In genomic region chr7:88915615-88916014, GRCh38 we compare ENCODE assay signal across 20 cellular contexts.
DNase-seq lines count a peak whose midpoint lies in the region; ATAC-seq, FAIRE-seq and TF ChIP-seq lines count a peak whose summit lies in the region.
"Had no signal": no experiment of that assay in that cellular context is flagged by ENCODE, and none has a peak within 500 bp of the region (broad histone marks: within the 10 kb centered on the region; RNA-seq: fewer than 3 reads in every experiment).

No MANE protein-coding gene starts in this region.

- H3K36me3 ChIP-seq in pancreas = no peaks in the 10 kb centered on the region
- H3K36me3 ChIP-seq: BLaER1, HAP-1 had no signal

- H3K27me3 Mint-ChIP-seq in activated naive CD8-positive, alpha-beta T cell treated with anti-CD3 and anti-CD28 coated beads, Interleukin-2, amount 50 U/mL, for 24 hours = no peaks in the 10 kb centered on the region
- H3K27me3 Mint-ChIP-seq: B cell; CD4-positive, CD25-positive, alpha-beta regulatory T cell had no signal

- H3K4me3 Mint-ChIP-seq in activated naive CD8-positive, alpha-beta T cell treated with anti-CD3 and anti-CD28 coated beads, Interleukin-2, amount 50 U/mL, for 24 hours = no peak overlapping the region
- H3K4me3 Mint-ChIP-seq: B cell; CD4-positive, CD25-positive, alpha-beta regulatory T cell; CD8-positive, alpha-beta T cell; HFFc6 had no signal

- H3K9me3 ChIP-seq in pancreas = no peaks in the 10 kb centered on the region
- H3K9me3 ChIP-seq: BLaER1, Caco-2, HAP-1 had no signal

- no peaks in the 10 kb centered on the region for H3K27me3 ChIP-seq in pancreas
- H3K27me3 ChIP-seq: BLaER1 had no signal

- H3K9me3 Mint-ChIP-seq in activated naive CD8-positive, alpha-beta T cell treated with anti-CD3 and anti-CD28 coated beads, Interleukin-2, amount 50 U/mL, for 24 hours = no peaks in the 10 kb centered on the region
- H3K9me3 Mint-ChIP-seq: CD8-positive, alpha-beta T cell had no signal

- H3K36me3 Mint-ChIP-seq in activated naive CD8-positive, alpha-beta T cell treated with anti-CD3 and anti-CD28 coated beads, Interleukin-2, amount 50 U/mL, for 24 hours (ENCODE audit: low read depth) = no peaks in the 10 kb centered on the region
- H3K36me3 Mint-ChIP-seq: CD4-positive, CD25-positive, alpha-beta regulatory T cell; CD8-positive, alpha-beta T cell had no signal

- no peak for TF ChIP-seq CTCF in pancreas (IDR thresholded peaks at IDR 0.05)

- no peak overlapping the region for H3K4me3 ChIP-seq in pancreas
- H3K4me3 ChIP-seq: BLaER1, HAP-1 had no signal

- H3K27ac Mint-ChIP-seq in activated naive CD8-positive, alpha-beta T cell treated with anti-CD3 and anti-CD28 coated beads, Interleukin-2, amount 50 U/mL, for 24 hours = no peak overlapping the region
- H3K27ac Mint-ChIP-seq: B cell; CD4-positive, CD25-positive, alpha-beta regulatory T cell; CD8-positive, alpha-beta T cell; HFFc6 had no signal

- intact Hi-C loops in pancreas (cut with DNase I) = no loop called here

- no peak overlapping the region for H3K27ac ChIP-seq in pancreas
- H3K27ac ChIP-seq: BLaER1, C4-2B had no signal

- FAIRE-seq in G401.6 (lab: Jason Lieb, UNC) (peak; percentile 27), colon (lab: Jason Lieb, UNC) (peak; percentile 58), pancreas (lab: Jason Lieb, UNC) (peak; percentile 66)
- FAIRE-seq: GM12892, H54 had no signal

- H3K4me1 Mint-ChIP-seq in activated naive CD8-positive, alpha-beta T cell treated with anti-CD3 and anti-CD28 coated beads, Interleukin-2, amount 50 U/mL, for 24 hours = no peaks in the 10 kb centered on the region
- H3K4me1 Mint-ChIP-seq: B cell; CD4-positive, CD25-positive, alpha-beta regulatory T cell had no signal

- H3K4me1 ChIP-seq in pancreas = no peaks in the 10 kb centered on the region
- H3K4me1 ChIP-seq: Caco-2 had no signal

- DNase-seq in pancreas = no peak
- DNase-seq in activated naive CD8-positive, alpha-beta T cell treated with anti-CD3 and anti-CD28 coated beads, Interleukin-2, amount 50 U/mL, for 24 hours = no peak
- DNase-seq in occipital lobe (lab: John Stamatoyannopoulos, UW) = no peak
- DNase-seq in globus pallidus (ENCODE audit: low spot score) = no peak
- DNase-seq: 8988T; Caco-2; CD4-positive, CD25-positive, alpha-beta regulatory T cell; CD8-positive, alpha-beta T cell; DMS53; DMS79 treated with DMSO at 0.1 percent for 48 hours; GOT3; HFFc6 had no signal

- no peak for ATAC-seq in pancreas
- ATAC-seq in activated naive CD8-positive, alpha-beta T cell treated with anti-CD3 and anti-CD28 coated beads, Interleukin-2, amount 50 U/mL, for 24 hours = no peak
- ATAC-seq: CD8-positive, alpha-beta T cell had no signal
